Comparison of ENCODE assay signal across 1 cellular context in genomic region chr11:65898656-65899355, GRCh38.
TF ChIP-seq lines count a peak whose summit lies in the region.

No MANE protein-coding gene starts in this region.

TF ChIP-seq in SK-N-SH, 30 proteins besides CTCF, POLR2A, EP300 and RAD21 (continued from another document):
- no peak for TF ChIP-seq USF1 (IDR thresholded peaks at IDR 0.05; ENCODE audit: borderline replicate concordance, low read depth)
- TF ChIP-seq IRF3 (IDR thresholded peaks at IDR 0.05; ENCODE audit: low read depth, low read length): no peak
- TF ChIP-seq MAX (IDR thresholded peaks at IDR 0.05; ENCODE audit: low read depth): no peak
